ENCODE assay signal across 23 cellular contexts in the genomic region with DNA sequence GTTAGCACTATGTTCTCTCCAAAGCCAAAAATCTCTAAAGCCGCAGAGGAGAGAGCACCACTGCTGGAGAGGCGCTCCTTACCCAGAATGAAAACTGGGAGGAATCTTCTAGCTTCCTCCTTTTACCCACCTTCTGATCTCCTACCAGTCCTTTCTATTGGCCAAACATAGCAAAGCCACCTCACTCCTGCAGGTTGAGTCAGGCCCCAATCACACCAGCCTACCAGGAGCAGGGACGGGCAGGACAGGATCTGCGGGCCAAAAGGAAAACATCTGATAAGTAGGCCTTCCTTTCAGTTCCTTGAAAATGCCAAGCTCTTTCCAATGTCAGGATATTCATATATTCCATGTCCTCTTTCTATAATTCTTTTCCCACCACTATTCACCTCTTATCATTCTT.
"Had no signal": no experiment of that assay in that cellular context is flagged by ENCODE, and none has a peak within 500 bp of the region (broad histone marks: within the 10 kb centered on the region; RNA-seq: fewer than 3 reads in every experiment).

No MANE protein-coding gene starts in this region.

- H3K27ac ChIP-seq: body of pancreas, cardiac muscle cell, left ventricle myocardium inferior, right lobe of liver, tibial nerve had no signal

- ATAC-seq: activated CD8-positive, alpha-beta memory T cell treated with anti-CD3 and anti-CD28 coated beads, Interleukin-2, amount 10 ng/mL, durations not matched to agents 7 days and 5 days; activated CD8-positive, alpha-beta T cell treated with anti-CD3 and anti-CD28 coated beads for 36 hours; activated naive CD4-positive, alpha-beta T cell treated with anti-CD3 and anti-CD28 coated beads, Interleukin-2, amount 50 U/mL, for 72 hours; body of pancreas; effector memory CD8-positive, alpha-beta T cell; esophagus mucosa; naive thymus-derived CD8-positive, alpha-beta T cell; T-cell had no signal

- H3K4me3 ChIP-seq: body of pancreas, cardiac muscle cell, heart right ventricle, left ventricle myocardium inferior, lung, right lobe of liver, tibial nerve had no signal

- H3K9me3 ChIP-seq: body of pancreas, heart right ventricle, left ventricle myocardium inferior, right lobe of liver, tibial nerve had no signal

- H3K36me3 Mint-ChIP-seq: activated CD8-positive, alpha-beta memory T cell treated with anti-CD3 and anti-CD28 coated beads, Interleukin-2, amount 10 ng/mL, durations not matched to agents 7 days and 5 days; activated naive CD4-positive, alpha-beta T cell treated with anti-CD3 and anti-CD28 coated beads, Interleukin-2, amount 50 U/mL, for 72 hours; naive thymus-derived CD8-positive, alpha-beta T cell; T-cell had no signal

- H3K27ac Mint-ChIP-seq: activated B cell treated with CpG ODN at 0.5 μM for 24 hours; activated CD8-positive, alpha-beta memory T cell treated with anti-CD3 and anti-CD28 coated beads, Interleukin-2, amount 10 ng/mL, durations not matched to agents 7 days and 5 days; activated CD8-positive, alpha-beta T cell treated with anti-CD3 and anti-CD28 coated beads for 36 hours; activated naive CD4-positive, alpha-beta T cell treated with anti-CD3 and anti-CD28 coated beads, Interleukin-2, amount 50 U/mL, for 72 hours; activated T-helper 2 cell treated with anti-CD3 and anti-CD28 coated beads, Interferon-gamma antibody, Interleukin-2, Interleukin-4, amounts not matched to agents 10 μg/mL and 5 μg/mL and 100 μg/mL, durations not matched to agents 14 hours and 24 hours and 36 hours; naive thymus-derived CD8-positive, alpha-beta T cell; T-cell had no signal

- H3K4me1 ChIP-seq: body of pancreas had no signal

- H3K9me3 Mint-ChIP-seq: activated B cell treated with CpG ODN at 0.5 μM for 24 hours; activated CD8-positive, alpha-beta T cell treated with anti-CD3 and anti-CD28 coated beads for 36 hours; activated naive CD4-positive, alpha-beta T cell treated with anti-CD3 and anti-CD28 coated beads, Interleukin-2, amount 50 U/mL, for 72 hours; activated T-helper 2 cell treated with anti-CD3 and anti-CD28 coated beads, Interferon-gamma antibody, Interleukin-2, Interleukin-4, amounts not matched to agents 10 μg/mL and 5 μg/mL and 100 μg/mL, durations not matched to agents 14 hours and 24 hours and 36 hours; effector memory CD8-positive, alpha-beta T cell; T-cell had no signal

- H3K27me3 ChIP-seq: body of pancreas, cardiac muscle cell, heart right ventricle, right lobe of liver, tibial nerve had no signal

- H3K4me3 Mint-ChIP-seq: activated B cell treated with CpG ODN at 0.5 μM for 24 hours; activated CD8-positive, alpha-beta memory T cell treated with anti-CD3 and anti-CD28 coated beads, Interleukin-2, amount 10 ng/mL, durations not matched to agents 7 days and 5 days; activated CD8-positive, alpha-beta T cell treated with anti-CD3 and anti-CD28 coated beads for 36 hours; effector memory CD8-positive, alpha-beta T cell; naive thymus-derived CD8-positive, alpha-beta T cell; T-cell had no signal

- H3K27me3 Mint-ChIP-seq: activated B cell treated with CpG ODN at 0.5 μM for 24 hours; activated CD8-positive, alpha-beta T cell treated with anti-CD3 and anti-CD28 coated beads for 36 hours; effector memory CD8-positive, alpha-beta T cell had no signal

- H3K36me3 ChIP-seq: cardiac muscle cell, heart right ventricle, left ventricle myocardium inferior, right lobe of liver, tibial nerve had no signal

- DNase-seq: activated B cell treated with CpG ODN at 0.5 μM for 24 hours; activated CD4-positive, alpha-beta T cell treated with anti-CD3 and anti-CD28 coated beads, Interleukin-2, amount 50 U/mL, for 1 hour; activated CD8-positive, alpha-beta memory T cell treated with anti-CD3 and anti-CD28 coated beads, Interleukin-2, amount 10 ng/mL, durations not matched to agents 7 days and 5 days; activated CD8-positive, alpha-beta T cell treated with anti-CD3 and anti-CD28 coated beads for 36 hours; activated T-cell treated with anti-CD3 and anti-CD28 coated beads, Interleukin-2, amount 50 U/mL, for 48 hours; anterior cingulate cortex; cortex of kidney; effector memory CD8-positive, alpha-beta T cell; left ventricle myocardium inferior; midbrain; naive thymus-derived CD8-positive, alpha-beta T cell; stimulated activated CD4-positive, alpha-beta T cell treated with anti-CD3 and anti-CD28 coated beads, Interleukin-2, amount 100 ng/mL, for 48 hours; stimulated activated naive CD4-positive, alpha-beta T cell treated with Interleukin-2 at 50 U/mL for 16 hours; T-cell had no signal
